15 cellular contexts compared by ENCODE assay signal in the genomic region with DNA sequence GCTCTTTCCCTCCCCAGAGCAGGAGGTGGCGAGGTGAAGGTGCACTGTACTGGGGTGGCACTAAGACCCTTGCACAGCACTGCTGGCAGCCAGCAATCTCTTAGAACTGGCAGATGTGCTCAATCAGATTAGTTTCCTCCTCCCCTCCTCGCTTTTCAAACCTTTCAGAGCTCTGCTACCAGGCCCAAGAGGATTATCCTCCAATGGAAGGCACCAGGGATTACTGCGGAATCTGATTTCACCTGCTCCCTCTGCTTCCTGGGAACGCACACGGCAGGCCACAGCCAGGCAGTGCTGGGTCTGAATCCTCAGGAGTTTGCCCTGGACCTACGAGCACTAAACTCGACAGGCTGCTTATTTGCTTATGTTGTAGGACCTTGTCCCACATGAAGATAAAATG. TPM values are rescaled to one million over a fixed set of nuclear protein-coding genes. Genes with fewer than 3 reads are reported as not detected.
A peak's percentile ranks its signal among the peaks of the same experiment; 100 is the strongest.
DNase-seq lines count a peak whose midpoint lies in the region; ATAC-seq, FAIRE-seq and TF ChIP-seq lines count a peak whose summit lies in the region.
"Had no signal": no experiment of that assay in that cellular context is flagged by ENCODE, and none has a peak within 500 bp of the region (broad histone marks: within the 10 kb centered on the region; RNA-seq: fewer than 3 reads in every experiment).

No MANE protein-coding gene starts in this region.

- no peak overlapping the region for H2AK5ac ChIP-seq in H1 (ENCODE audit: low read depth, low read length)

- intact Hi-C loops in activated CD4-positive, alpha-beta memory T cell treated with anti-CD3 and anti-CD28 coated beads for 36 hours (cut with micrococcal nuclease) = no loop called here

- H3K27ac ChIP-seq in H1 (ENCODE audit: low read depth, low read length) = no peak overlapping the region
- H3K27ac ChIP-seq: dorsolateral prefrontal cortex had no signal

- no peaks in the 10 kb centered on the region for H3K36me3 Mint-ChIP-seq in activated CD4-positive, alpha-beta memory T cell treated with anti-CD3 and anti-CD28 coated beads for 36 hours
- H3K36me3 Mint-ChIP-seq in effector memory CD8-positive, alpha-beta T cell (ENCODE audit: insufficient read depth) = no peaks in the 10 kb centered on the region
- H3K36me3 Mint-ChIP-seq: CD4-positive, alpha-beta memory T cell; T-cell had no signal

- H3K27me3 ChIP-seq in H1 (replicated peaks in 1 of 4; ENCODE audit: control insufficient read depth in 3 of 4, extremely low read depth in 1 of 4, insufficient read depth in 3 of 4, low read length in 3 of 4) = no peaks in the 10 kb centered on the region
- H3K27me3 ChIP-seq: dorsolateral prefrontal cortex had no signal

- no peak overlapping the region; the same call in 1 of the 2 replicates for H3K18ac ChIP-seq in H1 (ENCODE audit: extremely low read depth, low read length)

- no peak overlapping the region for H3K27ac Mint-ChIP-seq in activated CD4-positive, alpha-beta memory T cell treated with anti-CD3 and anti-CD28 coated beads for 36 hours
- no peak overlapping the region for H3K27ac Mint-ChIP-seq in effector memory CD8-positive, alpha-beta T cell
- H3K27ac Mint-ChIP-seq: activated CD4-positive, alpha-beta T cell treated with anti-CD3 and anti-CD28 coated beads, Interleukin-2, amount 10 ng/mL, durations not matched to agents 7 days and 5 days; CD4-positive, alpha-beta memory T cell; T-cell had no signal

- H3K27me3 Mint-ChIP-seq in activated CD4-positive, alpha-beta memory T cell treated with anti-CD3 and anti-CD28 coated beads for 36 hours = peaks cover 7% of the 10 kb centered on the region
- peaks cover 33 to 53% of the 10 kb centered on the region in 2 donors for H3K27me3 Mint-ChIP-seq in effector memory CD8-positive, alpha-beta T cell
- H3K27me3 Mint-ChIP-seq: activated CD4-positive, alpha-beta T cell treated with anti-CD3 and anti-CD28 coated beads, Interleukin-2, amount 10 ng/mL, durations not matched to agents 7 days and 5 days had no signal

- H3K4me2 ChIP-seq in H1 (ENCODE audit: insufficient read depth in 1 of 2, low read depth in 2 of 2, low read length in 2 of 2) = no peak overlapping the region; a peak in 1 of 4 replicates

- no peaks in the 10 kb centered on the region for H3K4me1 Mint-ChIP-seq in activated CD4-positive, alpha-beta memory T cell treated with anti-CD3 and anti-CD28 coated beads for 36 hours (ENCODE audit: low read depth)
- no peaks in the 10 kb centered on the region for H3K4me1 Mint-ChIP-seq in effector memory CD8-positive, alpha-beta T cell (ENCODE audit: low read depth in 2 of 2)
- H3K4me1 Mint-ChIP-seq: activated CD4-positive, alpha-beta T cell treated with anti-CD3 and anti-CD28 coated beads, Interleukin-2, amount 10 ng/mL, durations not matched to agents 7 days and 5 days had no signal

- TF ChIP-seq CTCF in H1 (IDR thresholded peaks at IDR 0.05; ENCODE audit: control extremely low read depth in 1 of 3, insufficient read depth in 1 of 3, low read depth in 1 of 3, low read length in 3 of 3) (no peak), retinal pigment epithelial cell (conservative IDR thresholded peaks at IDR 0.05; ENCODE audit: low read depth, low read length) (peak; percentile 17)

- DNase-seq in DMS53 treated with DMSO at 0.1 percent for 48 hours (lab: John Stamatoyannopoulos, UW; ENCODE audit: unreplicated experiment) (peak; percentile 24), NCI-H524 (lab: John Stamatoyannopoulos, UW) (peak; percentile 92 to 98), H1 (ENCODE audit: low read depth in 1 of 2, low spot score in 2 of 2) (no peak), retinal pigment epithelial cell (ENCODE audit: low read depth) (peak; percentile 73), NCI-H1930 (lab: John Stamatoyannopoulos, UW) (no peak), NOMO-1 (lab: John Stamatoyannopoulos, UW; ENCODE audit: unreplicated experiment in 2 of 2) (no peak)
- no peak for DNase-seq in activated CD4-positive, alpha-beta memory T cell treated with anti-CD3 and anti-CD28 coated beads for 36 hours
- DNase-seq in effector memory CD8-positive, alpha-beta T cell = no peak
- DNase-seq: activated CD4-positive, alpha-beta T cell treated with anti-CD3 and anti-CD28 coated beads, Interleukin-2, amount 10 ng/mL, durations not matched to agents 7 days and 5 days; CD4-positive, alpha-beta memory T cell; foreskin melanocyte; NCI-H1694; stimulated activated naive CD8-positive, alpha-beta T cell treated with anti-CD3 and anti-CD28 coated beads, Interleukin-15, amount 100 ng/mL, for 72 hours; T-cell had no signal

- H2BK12ac ChIP-seq in H1 (ENCODE audit: low read depth, low read length) = no peak overlapping the region

- no peak for TF ChIP-seq POLR2A in H1 (IDR thresholded peaks at IDR 0.05; ENCODE audit: control extremely low read depth in 1 of 2, low read depth in 2 of 2, low read length in 2 of 2)

- TF ChIP-seq RAD21 in H1 (IDR thresholded peaks at IDR 0.05 in 1 of 2, conservative IDR thresholded peaks at IDR 0.05 in 1 of 2; ENCODE audit: low read depth in 2 of 2, low read length in 2 of 2) = peak in 1 of 2 experiments; percentile 6; a peak in 1 of 4 replicates

- H4K20me1 ChIP-seq in H1 (replicated peaks in 1 of 2; ENCODE audit: control insufficient read depth in 1 of 2, insufficient read depth in 2 of 2, low read length in 2 of 2) = peaks cover 4 to 10% of the 10 kb centered on the region in 2 experiments

- no peak overlapping the region for H2BK15ac ChIP-seq in H1 (ENCODE audit: low read length)

- WGBS in H1 (ENCODE audit: extremely low coverage in 1 of 2, insufficient coverage in 1 of 2, insufficient read length in 1 of 2, insufficient replicate concordance in 2 of 2, low coverage in 1 of 2, low lambda C conversion rate in 2 of 2, missing lambda C conversion rate in 1 of 2), 2 experiments = 72% methylated on average over 7 of the region's 7 CpGs; no CpG with 5 or more reads in 1 of the 2 experiments

- H3K4ac ChIP-seq in H1 (replicated peaks; ENCODE audit: insufficient read length, low read depth, low read length) = peak overlapping the region; percentile 15

- H3K4me3 ChIP-seq in H1 (ENCODE audit: extremely low read depth in 1 of 4, insufficient read depth in 2 of 4, low read depth in 3 of 4, low read length in 4 of 4) (no peak overlapping the region), retinal pigment epithelial cell (ENCODE audit: low read length) (no peak overlapping the region)
- H3K4me3 ChIP-seq: dorsolateral prefrontal cortex had no signal

- no peak overlapping the region for H2AFZ ChIP-seq in H1 (ENCODE audit: low read length)

- peaks cover 0 to 29% of the 10 kb centered on the region in 2 experiments; a peak in 1 of 4 replicates for H3K79me2 ChIP-seq in H1 (ENCODE audit: control insufficient read depth in 1 of 2, insufficient read depth in 2 of 2, low read length in 2 of 2)

- H3K79me1 ChIP-seq in H1 (ENCODE audit: low read depth, low read length) = peaks cover 12% of the 10 kb centered on the region

- peaks cover 5 to 34% (median 24%) of the 10 kb centered on the region in 4 experiments for H3K4me1 ChIP-seq in H1 (replicated peaks in 1 of 4; ENCODE audit: control insufficient read depth in 3 of 4, insufficient read depth in 4 of 4, low read length in 3 of 4)

- no peak overlapping the region for H4K5ac ChIP-seq in H1 (ENCODE audit: insufficient read length, low read depth, low read length)

- ATAC-seq in effector memory CD8-positive, alpha-beta T cell (replicated peaks) = no peak
- ATAC-seq: stimulated activated naive CD8-positive, alpha-beta T cell treated with anti-CD3 and anti-CD28 coated beads, Interleukin-15, amount 100 ng/mL, for 72 hours; T-cell had no signal

- H3K9ac ChIP-seq in H1 (replicated peaks in 1 of 4; ENCODE audit: extremely low read depth in 1 of 4, low read depth in 3 of 4, low read length in 3 of 4) = peak overlapping the region in 1 of 4 experiments; percentile 36; a peak in 1 of 7 replicates

- no peaks in the 10 kb centered on the region for H3K9me3 Mint-ChIP-seq in activated CD4-positive, alpha-beta memory T cell treated with anti-CD3 and anti-CD28 coated beads for 36 hours
- H3K9me3 Mint-ChIP-seq in effector memory CD8-positive, alpha-beta T cell = no peaks in the 10 kb centered on the region
- H3K9me3 Mint-ChIP-seq: activated CD4-positive, alpha-beta T cell treated with anti-CD3 and anti-CD28 coated beads, Interleukin-2, amount 10 ng/mL, durations not matched to agents 7 days and 5 days; CD4-positive, alpha-beta memory T cell; stimulated activated naive CD8-positive, alpha-beta T cell treated with anti-CD3 and anti-CD28 coated beads, Interleukin-15, amount 100 ng/mL, for 72 hours; T-cell had no signal

- H3K23me2 ChIP-seq in H1 (ENCODE audit: low read depth, low read length) = no peaks in the 10 kb centered on the region

- peaks cover 3 to 12% (median 9%) of the 10 kb centered on the region in 4 experiments; a peak in 6 of 8 replicates for H3K36me3 ChIP-seq in H1 (ENCODE audit: control insufficient read depth in 2 of 4, insufficient read depth in 4 of 4, low read length in 3 of 4)

- no peak overlapping the region for H2BK5ac ChIP-seq in H1 (ENCODE audit: low read depth, low read length)

- no peak overlapping the region for H4K91ac ChIP-seq in H1 (replicated peaks; ENCODE audit: insufficient read length, low read length)

- H4K8ac ChIP-seq in H1 (ENCODE audit: extremely low read depth, insufficient read depth, low read length) = no peak overlapping the region

- H3K4me3 Mint-ChIP-seq in activated CD4-positive, alpha-beta memory T cell treated with anti-CD3 and anti-CD28 coated beads for 36 hours = no peak overlapping the region
- no peak overlapping the region for H3K4me3 Mint-ChIP-seq in effector memory CD8-positive, alpha-beta T cell
- H3K4me3 Mint-ChIP-seq: activated CD4-positive, alpha-beta T cell treated with anti-CD3 and anti-CD28 coated beads, Interleukin-2, amount 10 ng/mL, durations not matched to agents 7 days and 5 days; CD4-positive, alpha-beta memory T cell; stimulated activated naive CD8-positive, alpha-beta T cell treated with anti-CD3 and anti-CD28 coated beads, Interleukin-15, amount 100 ng/mL, for 72 hours; T-cell had no signal

- no peak overlapping the region for H2BK120ac ChIP-seq in H1 (replicated peaks; ENCODE audit: low read depth, low read length)

- H3K56ac ChIP-seq in H1 (replicated peaks; ENCODE audit: insufficient read length, low read depth, low read length) = no peak overlapping the region

- CTCF ChIA-PET in H1 (lab: Charles Lee; ENCODE audit: partially characterized antibody) = interaction anchor here (1.1 to 29.3 kb wide), 4 partner anchors 1 to 83 kb away, joined by 4 to 362 read pairs (median 238); no protein-coding TSS in a partner anchor
- CTCF ChIA-PET in activated CD4-positive, alpha-beta memory T cell treated with anti-CD3 and anti-CD28 coated beads for 36 hours (lab: Charles Lee) = no interaction called here

- TF ChIP-seq EP300 in H1 (IDR thresholded peaks at IDR 0.05; ENCODE audit: borderline replicate concordance in 1 of 2, low read depth in 2 of 2, low read length in 2 of 2) = no peak

- H3K9me3 ChIP-seq in H1 (ENCODE audit: insufficient read depth in 2 of 2, low read depth in 1 of 2, low read length in 1 of 2) = no peaks in the 10 kb centered on the region

- POLR2A ChIA-PET in H1 (lab: Charles Lee; ENCODE audit: partially characterized antibody) = interaction anchor here (0.8 to 1.6 kb wide), 3 partner anchors 10 to 50 kb away, joined by 3 to 5 read pairs (median 4); partner anchors contain the start of gene CCNJL
- POLR2A ChIA-PET in activated CD4-positive, alpha-beta memory T cell treated with anti-CD3 and anti-CD28 coated beads for 36 hours (lab: Charles Lee) = no interaction called here

- no peak for FAIRE-seq in H1 (lab: Jason Lieb, UNC)

- H3K14ac ChIP-seq in H1 (ENCODE audit: insufficient read length) = no peak overlapping the region

- H3K23ac ChIP-seq in H1 (ENCODE audit: insufficient read length) = no peak overlapping the region

- H2BK20ac ChIP-seq in H1 (ENCODE audit: low read length) = no peak overlapping the region

RNA-seq across cellular contexts. Expression of gene FABP6, which starts 32.8 kb away (rescaled TPM):
- 3.6 and 4.8 TPM in 2 replicates for total RNA-seq in H1 (2021; fragmentation: NEBNext Ultra II Directional; extraction: Animal tissue kit (Norgen Biotek cat#: 25700))
- 3.2 and 6.1 TPM in 2 replicates for polyA plus RNA-seq in H1 (2011; rRNA removed)
- polyA plus RNA-seq in H1 (2011; cell fraction: cytosol; rRNA removed) = 5.0 TPM
- 2.5 TPM for polyA plus RNA-seq in H1 (2011; cell fraction: nucleus; rRNA removed)
- 4.5 to 12.2 TPM (median 7.2 TPM) in 4 replicates for polyA plus RNA-seq in H1 (2012, experiment 1 of 2)
- 5.9 TPM for polyA plus RNA-seq in H1 (2012, experiment 2 of 2)
- polyA plus RNA-seq in H1 (2013, experiment 1 of 2) = 3.5 TPM
- polyA plus RNA-seq in H1 (2013, experiment 2 of 2) = 5.3 TPM
- polyA minus RNA-seq in H1 (2011; rRNA and poly(A)+ RNA removed) = 0.63 and 2.3 TPM in 2 replicates
- polyA minus RNA-seq in H1 (2011; cell fraction: cytosol; rRNA and poly(A)+ RNA removed) = not detected
- polyA minus RNA-seq in H1 (2011; cell fraction: nucleus; rRNA and poly(A)+ RNA removed) = 2.7 TPM
- total RNA-seq in activated CD4-positive, alpha-beta memory T cell treated with anti-CD3 and anti-CD28 coated beads for 36 hours = not detected
- total RNA-seq: activated CD4-positive, alpha-beta T cell treated with anti-CD3 and anti-CD28 coated beads, Interleukin-2, amount 10 ng/mL, durations not matched to agents 7 days and 5 days; CD4-positive, alpha-beta memory T cell; T-cell had no signal
- polyA plus RNA-seq: CD4-positive, alpha-beta memory T cell had no signal

RNA-seq across cellular contexts. Expression of gene CCNJL, which starts 50.2 kb away (rescaled TPM):
- total RNA-seq in H1 (2021; fragmentation: NEBNext Ultra II Directional; extraction: Animal tissue kit (Norgen Biotek cat#: 25700)) = 34.6 and 36.2 TPM in 2 replicates
- polyA plus RNA-seq in H1 (2011; rRNA removed) = 44.7 and 54.7 TPM in 2 replicates
- polyA plus RNA-seq in H1 (2011; cell fraction: cytosol; rRNA removed) = 28.0 TPM
- polyA plus RNA-seq in H1 (2011; cell fraction: nucleus; rRNA removed) = 37.7 TPM
- 20.9 to 32.3 TPM (median 28.8 TPM) in 4 replicates for polyA plus RNA-seq in H1 (2012, experiment 1 of 2)
- polyA plus RNA-seq in H1 (2012, experiment 2 of 2) = 33.2 TPM
- 25.1 TPM for polyA plus RNA-seq in H1 (2013, experiment 1 of 2)
- 28.5 TPM for polyA plus RNA-seq in H1 (2013, experiment 2 of 2)
- polyA minus RNA-seq in H1 (2011; rRNA and poly(A)+ RNA removed) = 39.3 and 40.1 TPM in 2 replicates
- 23.5 TPM for polyA minus RNA-seq in H1 (2011; cell fraction: cytosol; rRNA and poly(A)+ RNA removed)
- 35.4 TPM for polyA minus RNA-seq in H1 (2011; cell fraction: nucleus; rRNA and poly(A)+ RNA removed)
- not detected for total RNA-seq in activated CD4-positive, alpha-beta memory T cell treated with anti-CD3 and anti-CD28 coated beads for 36 hours
- total RNA-seq: activated CD4-positive, alpha-beta T cell treated with anti-CD3 and anti-CD28 coated beads, Interleukin-2, amount 10 ng/mL, durations not matched to agents 7 days and 5 days; CD4-positive, alpha-beta memory T cell had no signal
- polyA plus RNA-seq: CD4-positive, alpha-beta memory T cell had no signal

Comparison
In these comparisons a context has a peak if more than half of its experiments do, and no peak if none do; other contexts are left out.
1. DNase-seq: peak in DMS53 treated with DMSO at 0.1 percent for 48 hours (single experiment), NCI-H524 (2 of 2) and retinal pigment epithelial cell (single experiment); none in H1 (0 of 2), NCI-H1930 (0 of 2), NOMO-1 (0 of 2), activated CD4-positive, alpha-beta memory T cell treated with anti-CD3 and anti-CD28 coated beads for 36 hours (single experiment) and effector memory CD8-positive, alpha-beta T cell (0 of 3).
2. RNA of gene CCNJL, which starts 50.2 kb away (total RNA-seq): 34.6 to 36.2 TPM in H1; not detected in activated CD4-positive, alpha-beta memory T cell treated with anti-CD3 and anti-CD28 coated beads for 36 hours; every median in the first group is over 10 times any median in the second.